In genomic region chrX:154398668-154399526, GRCh38 we compare ENCODE assay signal across 1 cellular context.
A peak's percentile ranks its signal among the peaks of the same experiment; 100 is the strongest.
TF ChIP-seq lines count a peak whose summit lies in the region.

No MANE protein-coding gene starts in this region.

TF ChIP-seq in HepG2, 621 proteins besides CTCF, POLR2A, EP300 and RAD21 (continues in another document):
- TF ChIP-seq ZNF790 (CRISPR knock-in tag; IDR thresholded peaks at IDR 0.05; ENCODE audit: borderline replicate concordance) = 0 out of 2 replicates have a peak, but pooled peaks have one; percentile 29
- TF ChIP-seq AGO1 (IDR thresholded peaks at IDR 0.05; ENCODE audit: low read depth, low read length, poor library complexity, severe bottlenecking) = no peak
- 0 out of 2 replicates have a peak, but pooled peaks have one; percentile 8 for TF ChIP-seq ZNF800 (CRISPR knock-in tag; IDR thresholded peaks at IDR 0.05)
- TF ChIP-seq ZNF484 (CRISPR knock-in tag; IDR thresholded peaks at IDR 0.05; ENCODE audit: borderline replicate concordance, low read depth) = no peak
- TF ChIP-seq NR2C2 (CRISPR knock-in tag; IDR thresholded peaks at IDR 0.05; ENCODE audit: borderline replicate concordance) = no peak
- TF ChIP-seq HINFP (CRISPR knock-in tag; IDR thresholded peaks at IDR 0.05; ENCODE audit: low read depth) = no peak
- no peak for TF ChIP-seq ZNF775 (CRISPR knock-in tag; IDR thresholded peaks at IDR 0.05; ENCODE audit: borderline replicate concordance)
- no peak for TF ChIP-seq ATM (IDR thresholded peaks at IDR 0.05; ENCODE audit: borderline replicate concordance)
- TF ChIP-seq ZBTB43 (CRISPR knock-in tag; conservative IDR thresholded peaks at IDR 0.05) = 0 out of 2 replicates have a peak, but pooled peaks have one; percentile 13
- no peak for TF ChIP-seq TAF1 (CRISPR knock-in tag; IDR thresholded peaks at IDR 0.05)
- TF ChIP-seq, protein P1, sequence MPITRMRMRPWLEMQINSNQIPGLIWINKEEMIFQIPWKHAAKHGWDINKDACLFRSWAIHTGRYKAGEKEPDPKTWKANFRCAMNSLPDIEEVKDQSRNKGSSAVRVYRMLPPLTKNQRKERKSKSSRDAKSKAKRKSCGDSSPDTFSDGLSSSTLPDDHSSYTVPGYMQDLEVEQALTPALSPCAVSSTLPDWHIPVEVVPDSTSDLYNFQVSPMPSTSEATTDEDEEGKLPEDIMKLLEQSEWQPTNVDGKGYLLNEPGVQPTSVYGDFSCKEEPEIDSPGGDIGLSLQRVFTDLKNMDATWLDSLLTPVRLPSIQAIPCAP (CRISPR knock-in tag; IDR thresholded peaks at IDR 0.05; ENCODE audit: low read depth) = no peak
- no peak for TF ChIP-seq NPAS2 (CRISPR knock-in tag; IDR thresholded peaks at IDR 0.05; ENCODE audit: borderline replicate concordance)
- no peak for TF ChIP-seq ZNF740 (CRISPR knock-in tag; IDR thresholded peaks at IDR 0.05)
- TF ChIP-seq TBL1XR1 (IDR thresholded peaks at IDR 0.05; ENCODE audit: borderline replicate concordance, low read length, partially characterized antibody) = no peak
- no peak for TF ChIP-seq ZNF605 (CRISPR knock-in tag; IDR thresholded peaks at IDR 0.05)
- TF ChIP-seq, protein P2, sequence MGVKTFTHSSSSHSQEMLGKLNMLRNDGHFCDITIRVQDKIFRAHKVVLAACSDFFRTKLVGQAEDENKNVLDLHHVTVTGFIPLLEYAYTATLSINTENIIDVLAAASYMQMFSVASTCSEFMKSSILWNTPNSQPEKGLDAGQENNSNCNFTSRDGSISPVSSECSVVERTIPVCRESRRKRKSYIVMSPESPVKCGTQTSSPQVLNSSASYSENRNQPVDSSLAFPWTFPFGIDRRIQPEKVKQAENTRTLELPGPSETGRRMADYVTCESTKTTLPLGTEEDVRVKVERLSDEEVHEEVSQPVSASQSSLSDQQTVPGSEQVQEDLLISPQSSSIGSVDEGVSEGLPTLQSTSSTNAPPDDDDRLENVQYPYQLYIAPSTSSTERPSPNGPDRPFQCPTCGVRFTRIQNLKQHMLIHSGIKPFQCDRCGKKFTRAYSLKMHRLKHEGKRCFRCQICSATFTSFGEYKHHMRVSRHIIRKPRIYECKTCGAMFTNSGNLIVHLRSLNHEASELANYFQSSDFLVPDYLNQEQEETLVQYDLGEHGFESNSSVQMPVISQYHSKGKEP (CRISPR knock-in tag; IDR thresholded peaks at IDR 0.05) = no peak
- TF ChIP-seq ZNF709 (CRISPR knock-in tag; IDR thresholded peaks at IDR 0.05) = peak; percentile 25; the same call in 1 of the 2 replicates
- no peak for TF ChIP-seq HNRNPK (IDR thresholded peaks at IDR 0.05; ENCODE audit: low read depth, low read length, poor library complexity, severe bottlenecking)
- TF ChIP-seq HES4 (CRISPR knock-in tag; IDR thresholded peaks at IDR 0.05; ENCODE audit: borderline replicate concordance) = peak; percentile 11; the same call in 1 of the 2 replicates
- TF ChIP-seq, protein P3, sequence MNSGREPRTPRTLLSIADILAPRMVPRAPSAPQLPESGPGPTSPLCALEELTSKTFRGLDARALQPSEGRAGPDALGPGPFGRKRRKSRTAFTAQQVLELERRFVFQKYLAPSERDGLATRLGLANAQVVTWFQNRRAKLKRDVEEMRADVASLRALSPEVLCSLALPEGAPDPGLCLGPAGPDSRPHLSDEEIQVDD (CRISPR knock-in tag; IDR thresholded peaks at IDR 0.05; ENCODE audit: borderline replicate concordance) = no peak
- TF ChIP-seq RNF219 (CRISPR knock-in tag; IDR thresholded peaks at IDR 0.05) = peak; percentile 40; the same call in 1 of the 2 replicates
- TF ChIP-seq, protein P4, sequence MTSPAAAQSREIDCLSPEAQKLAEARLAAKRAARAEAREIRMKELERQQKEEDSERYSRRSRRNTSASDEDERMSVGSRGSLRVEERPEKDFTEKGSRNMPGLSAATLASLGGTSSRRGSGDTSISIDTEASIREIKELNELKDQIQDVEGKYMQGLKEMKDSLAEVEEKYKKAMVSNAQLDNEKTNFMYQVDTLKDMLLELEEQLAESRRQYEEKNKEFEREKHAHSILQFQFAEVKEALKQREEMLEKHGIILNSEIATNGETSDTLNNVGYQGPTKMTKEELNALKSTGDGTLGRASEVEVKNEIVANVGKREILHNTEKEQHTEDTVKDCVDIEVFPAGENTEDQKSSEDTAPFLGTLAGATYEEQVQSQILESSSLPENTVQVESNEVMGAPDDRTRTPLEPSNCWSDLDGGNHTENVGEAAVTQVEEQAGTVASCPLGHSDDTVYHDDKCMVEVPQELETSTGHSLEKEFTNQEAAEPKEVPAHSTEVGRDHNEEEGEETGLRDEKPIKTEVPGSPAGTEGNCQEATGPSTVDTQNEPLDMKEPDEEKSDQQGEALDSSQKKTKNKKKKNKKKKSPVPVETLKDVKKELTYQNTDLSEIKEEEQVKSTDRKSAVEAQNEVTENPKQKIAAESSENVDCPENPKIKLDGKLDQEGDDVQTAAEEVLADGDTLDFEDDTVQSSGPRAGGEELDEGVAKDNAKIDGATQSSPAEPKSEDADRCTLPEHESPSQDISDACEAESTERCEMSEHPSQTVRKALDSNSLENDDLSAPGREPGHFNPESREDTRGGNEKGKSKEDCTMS (CRISPR knock-in tag; conservative IDR thresholded peaks at IDR 0.05) = no peak
- peak; percentile 27; the same call in 1 of the 2 replicates for TF ChIP-seq BHLHE40 (IDR thresholded peaks at IDR 0.05; ENCODE audit: low read length)
- 0 out of 2 replicates have a peak, but pooled peaks have one; percentile 19 for TF ChIP-seq ZNF142 (CRISPR knock-in tag; IDR thresholded peaks at IDR 0.05)
- no peak for TF ChIP-seq ZSCAN25 (CRISPR knock-in tag; IDR thresholded peaks at IDR 0.05)
- no peak for TF ChIP-seq ZNF18 (CRISPR knock-in tag; IDR thresholded peaks at IDR 0.05; ENCODE audit: insufficient replicate concordance)
- TF ChIP-seq KDM1A (CRISPR knock-in tag; IDR thresholded peaks at IDR 0.05) = no peak
- TF ChIP-seq SNAI1 (CRISPR knock-in tag; IDR thresholded peaks at IDR 0.05; ENCODE audit: borderline replicate concordance) = no peak
- TF ChIP-seq PHF8 (CRISPR knock-in tag; IDR thresholded peaks at IDR 0.05) = peak; percentile 37; the same call in 1 of the 2 replicates
- no peak for TF ChIP-seq TCF7 (IDR thresholded peaks at IDR 0.05; ENCODE audit: low read depth)
- no peak for TF ChIP-seq PHB2 (IDR thresholded peaks at IDR 0.05; ENCODE audit: partially characterized antibody)
- TF ChIP-seq ZNF251 (CRISPR knock-in tag; IDR thresholded peaks at IDR 0.05) = no peak
